ENCODE assay signal across 22 cellular contexts in genomic region chr6:110671447-110671846, GRCh38.
DNase-seq lines count a peak whose midpoint lies in the region; TF ChIP-seq lines count a peak whose summit lies in the region.
"Had no signal": no experiment of that assay in that cellular context is flagged by ENCODE, and none has a peak within 500 bp of the region (broad histone marks: within the 10 kb centered on the region; RNA-seq: fewer than 3 reads in every experiment).

No MANE protein-coding gene starts in this region.

- H3K9me3 ChIP-seq in liver (ENCODE audit: control insufficient read depth in 4 of 4, low read length in 3 of 4) = no peaks in the 10 kb centered on the region
- H3K9me3 ChIP-seq: A549, HAP-1 had no signal

- H3K4me1 ChIP-seq in liver (ENCODE audit: control insufficient read depth in 4 of 4, insufficient read depth in 4 of 4, low read length in 3 of 4) = peaks cover 0 to 7% (median 3%) of the 10 kb centered on the region in 4 donors
- H3K4me1 ChIP-seq: HAP-1 had no signal

- H3K9ac ChIP-seq in liver (ENCODE audit: low read depth in 1 of 2, low read length in 2 of 2) = no peak overlapping the region
- H3K9ac ChIP-seq: KMS-11 had no signal

- no peaks in the 10 kb centered on the region for H3K27me3 ChIP-seq in liver (ENCODE audit: control insufficient read depth in 4 of 4, insufficient read depth in 4 of 4, low read length in 3 of 4)

- TF ChIP-seq CTCF in C4-2B (conservative IDR thresholded peaks at IDR 0.05) = no peak
- TF ChIP-seq CTCF in VCaP (conservative IDR thresholded peaks at IDR 0.05) = no peak
- no peak for TF ChIP-seq CTCF in liver (IDR thresholded peaks at IDR 0.05; ENCODE audit: low read depth, low read length, missing input control)

- peaks cover 0 to 2% (median 0%) of the 10 kb centered on the region in 4 donors for H3K36me3 ChIP-seq in liver (ENCODE audit: control insufficient read depth in 4 of 4, insufficient read depth in 3 of 4, low read depth in 1 of 4, low read length in 3 of 4)
- H3K36me3 ChIP-seq: HAP-1 had no signal

- H3K27ac ChIP-seq in C4-2B = peak overlapping the region; percentile 99
- H3K27ac ChIP-seq in VCaP = peak overlapping the region; percentile 99
- no peak overlapping the region for H3K27ac ChIP-seq in liver (ENCODE audit: low read depth in 1 of 2, low read length in 2 of 2)
- H3K27ac ChIP-seq in substantia nigra (ENCODE audit: low read depth, low read length, poor library complexity, severe bottlenecking) = peak overlapping the region; percentile 0
- H3K27ac ChIP-seq: A549, KMS-11, PC-9 had no signal

- DNase-seq in substantia nigra (lab: John Stamatoyannopoulos, UW) (no peak), GOT3 (lab: John Stamatoyannopoulos, UW) (no peak), nucleus accumbens (lab: John Stamatoyannopoulos, UW) (no peak), SHP77 (lab: John Stamatoyannopoulos, UW) (no peak)
- DNase-seq: CD4-positive, CD25-positive, alpha-beta regulatory T cell; DMS153; MM.1S; NCI-H2029; NCI-H446 treated with DMSO at 0.1 percent for 48 hours; NCI-H526; NCI-H82; NK-92 treated with Interleukin-12 subunit alpha and Interleukin-12 subunit beta, amount 100 ng/mL, for 24 hours; PC-9; Right ventricle myocardium superior; RPMI8226 had no signal

- TF ChIP-seq RAD21 in liver (IDR thresholded peaks at IDR 0.05) = no peak

- no peak overlapping the region for H3K4me3 ChIP-seq in liver (ENCODE audit: low read depth in 1 of 3, low read length in 3 of 3)
- H3K4me3 ChIP-seq: A549, GM23338, HAP-1, PC-9 had no signal

TF ChIP-seq in liver, 16 proteins besides CTCF, POLR2A, EP300 and RAD21:
- TF ChIP-seq YY1 (IDR thresholded peaks at IDR 0.05) (no peak), HNF4A (conservative IDR thresholded peaks at IDR 0.05) (peak; percentile 69 to 70), HNF4G (IDR thresholded peaks at IDR 0.05) (peak; percentile 17), RXRA (IDR thresholded peaks at IDR 0.05) (peak; percentile 15 to 36), ZBTB33 (IDR thresholded peaks at IDR 0.05) (no peak)

Comparison
In these comparisons a context has a peak if more than half of its experiments do, and no peak if none do; other contexts are left out.
1. H3K27ac ChIP-seq: peak in C4-2B (single experiment), VCaP (single experiment) and substantia nigra (single experiment); none in liver (0 of 2).